Comparison of ENCODE assay signal across 22 cellular contexts in the genomic region with DNA sequence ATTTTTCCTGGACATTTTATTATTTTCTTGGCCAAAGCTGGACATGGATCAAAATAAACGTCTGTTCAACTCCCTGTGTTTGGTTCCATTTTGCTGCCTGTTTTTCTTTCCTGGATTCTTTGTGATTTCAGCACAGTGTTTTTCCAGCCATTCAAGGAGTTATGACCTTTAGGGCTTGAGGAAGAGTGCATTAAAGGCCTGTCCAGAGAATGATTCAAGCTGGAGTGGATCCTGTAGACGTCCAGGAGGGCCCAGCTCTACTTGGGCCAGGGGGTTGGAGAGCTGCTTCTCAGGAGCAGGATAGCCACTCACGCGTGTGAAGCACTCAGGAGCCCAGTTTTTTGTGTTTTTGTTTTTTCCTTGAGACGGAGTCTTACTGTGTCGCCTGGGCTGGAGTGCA. TPM values are rescaled to one million over a fixed set of nuclear protein-coding genes. Genes with fewer than 3 reads are reported as not detected.
A peak's percentile ranks its signal among the peaks of the same experiment; 100 is the strongest.
DNase-seq lines count a peak whose midpoint lies in the region; ATAC-seq and TF ChIP-seq lines count a peak whose summit lies in the region.
"Had no signal": no experiment of that assay in that cellular context is flagged by ENCODE, and none has a peak within 500 bp of the region (broad histone marks: within the 10 kb centered on the region; RNA-seq: fewer than 3 reads in every experiment).

No MANE protein-coding gene starts in this region.

- peak overlapping the region; percentile 52; the same call in 1 of the 2 replicates for H2AFZ ChIP-seq in GM23248
- H2AFZ ChIP-seq: PC-9 had no signal

- TF ChIP-seq CTCF in fibroblast of pulmonary artery (IDR thresholded peaks at IDR 0.05; ENCODE audit: low read length, missing control alignments) = no peak
- TF ChIP-seq CTCF in liver (IDR thresholded peaks at IDR 0.05; ENCODE audit: low read depth, low read length, missing input control) = no peak

- H3K79me2 ChIP-seq in GM23248 (ENCODE audit: insufficient read depth) = no peaks in the 10 kb centered on the region

- H3K4me2 ChIP-seq in GM23248 (ENCODE audit: unreplicated experiment) = no peak overlapping the region
- H3K4me2 ChIP-seq: PC-9 had no signal

- in situ Hi-C loops in GM23248 (cut with MboI) = no loop called here

- no peak overlapping the region for H3K4me3 Mint-ChIP-seq in T-helper 2 cell treated with Interferon-gamma antibody and Interleukin-4, amounts not matched to agents 5 μg/mL and 100 μg/mL, for 36 hours
- H3K4me3 Mint-ChIP-seq: CD14-positive monocyte, naive B cell had no signal

- no peaks in the 10 kb centered on the region for H3K36me3 ChIP-seq in GM23248 (ENCODE audit: low read depth)
- no peaks in the 10 kb centered on the region for H3K36me3 ChIP-seq in liver (ENCODE audit: control insufficient read depth in 4 of 4, insufficient read depth in 3 of 4, low read depth in 1 of 4, low read length in 3 of 4)
- H3K36me3 ChIP-seq: adrenal gland, tibial nerve had no signal

- H3K27ac ChIP-seq in GM23248 = no peak overlapping the region
- no peak overlapping the region for H3K27ac ChIP-seq in liver (ENCODE audit: low read depth in 1 of 2, low read length in 2 of 2)
- H3K27ac ChIP-seq: PC-9, SK-N-MC had no signal

- H3K4me1 ChIP-seq in GM23248 (ENCODE audit: insufficient read depth) (no peaks in the 10 kb centered on the region), liver (ENCODE audit: control insufficient read depth in 4 of 4, insufficient read depth in 4 of 4, low read length in 3 of 4) (no peaks in the 10 kb centered on the region)
- H3K4me1 ChIP-seq: adrenal gland had no signal

- peaks cover 32% of the 10 kb centered on the region for H3K4me1 Mint-ChIP-seq in T-helper 2 cell treated with Interferon-gamma antibody and Interleukin-4, amounts not matched to agents 5 μg/mL and 100 μg/mL, for 36 hours (ENCODE audit: low read depth)
- H3K4me1 Mint-ChIP-seq: naive B cell had no signal

- H3K4me3 ChIP-seq in GM23248 = no peak overlapping the region
- no peak overlapping the region for H3K4me3 ChIP-seq in fibroblast of pulmonary artery (replicated peaks; ENCODE audit: low read depth, low read length)
- no peak overlapping the region for H3K4me3 ChIP-seq in liver (ENCODE audit: low read depth in 1 of 3, low read length in 3 of 3)
- H3K4me3 ChIP-seq: adrenal gland, PC-9, SK-N-MC, tibial nerve had no signal

- DNase-seq in GM23248 (no peak), fibroblast of pulmonary artery (ENCODE audit: low read depth) (peak; percentile 34), pulmonary artery endothelial cell (ENCODE audit: low read depth, low spot score) (peak; percentile 75), NCI-H1048 (lab: John Stamatoyannopoulos, UW) (no peak), NCI-H526 (lab: John Stamatoyannopoulos, UW) (no peak)
- no peak for DNase-seq in T-helper 2 cell treated with Interferon-gamma antibody and Interleukin-4, amounts not matched to agents 5 μg/mL and 100 μg/mL, for 36 hours (ENCODE audit: low spot score)
- DNase-seq: activated CD4-positive, CD25-positive, alpha-beta regulatory T cell treated with anti-CD3 and anti-CD28 coated beads, Interleukin-2, amount 50 U/mL, for 72 hours; adrenal gland; caudate nucleus; DMS153; effector CD8-positive, alpha-beta T cell; Kasumi-1; naive B cell; NCI-H1417 treated with DMSO at 0.1 percent for 48 hours; NCI-H2171; NCI-H748 treated with DMSO at 0.1 percent for 48 hours; PC-9 had no signal

- no peak for TF ChIP-seq RAD21 in liver (IDR thresholded peaks at IDR 0.05)

- H3K27ac Mint-ChIP-seq in T-helper 2 cell treated with Interferon-gamma antibody and Interleukin-4, amounts not matched to agents 5 μg/mL and 100 μg/mL, for 36 hours = no peak overlapping the region
- H3K27ac Mint-ChIP-seq: naive B cell had no signal

- H3K9me3 Mint-ChIP-seq in T-helper 2 cell treated with Interferon-gamma antibody and Interleukin-4, amounts not matched to agents 5 μg/mL and 100 μg/mL, for 36 hours = peaks cover 7% of the 10 kb centered on the region

- peaks cover 11% of the 10 kb centered on the region for H3K36me3 Mint-ChIP-seq in T-helper 2 cell treated with Interferon-gamma antibody and Interleukin-4, amounts not matched to agents 5 μg/mL and 100 μg/mL, for 36 hours (ENCODE audit: low read depth)
- H3K36me3 Mint-ChIP-seq: naive B cell had no signal

- H3K9me2 ChIP-seq in GM23248 (ENCODE audit: insufficient read depth) = no peaks in the 10 kb centered on the region

- H3K9me3 ChIP-seq in GM23248 (ENCODE audit: low read depth) (no peaks in the 10 kb centered on the region), liver (ENCODE audit: control insufficient read depth in 4 of 4, low read length in 3 of 4) (no peaks in the 10 kb centered on the region)
- H3K9me3 ChIP-seq: adrenal gland, tibial nerve had no signal

- no peak overlapping the region for H3K9ac ChIP-seq in GM23248
- no peak overlapping the region for H3K9ac ChIP-seq in liver (ENCODE audit: low read depth in 1 of 2, low read length in 2 of 2)

- 57 to 61% methylated on average over 6 of the region's 6 CpGs for WGBS in GM23248 (ENCODE audit: low coverage in 1 of 2, low lambda C conversion rate in 2 of 2, missing lambda C conversion rate in 2 of 2), 2 experiments
- 77% methylated on average over 6 of the region's 6 CpGs for WGBS in liver

- no peaks in the 10 kb centered on the region for H3F3A ChIP-seq in GM23248 (ENCODE audit: insufficient read depth)

- H3K27me3 Mint-ChIP-seq in T-helper 2 cell treated with Interferon-gamma antibody and Interleukin-4, amounts not matched to agents 5 μg/mL and 100 μg/mL, for 36 hours (ENCODE audit: low read depth) = no peaks in the 10 kb centered on the region

- H3K27me3 ChIP-seq in GM23248 (replicated peaks; ENCODE audit: insufficient read depth) (no peaks in the 10 kb centered on the region), liver (ENCODE audit: control insufficient read depth in 4 of 4, insufficient read depth in 4 of 4, low read length in 3 of 4) (no peaks in the 10 kb centered on the region)
- H3K27me3 ChIP-seq: adrenal gland, tibial nerve had no signal

- no peak for ATAC-seq in HG03045 (IDR thresholded peaks at IDR 0.05; ENCODE audit: unreplicated experiment)

- no peaks in the 10 kb centered on the region for H4K20me1 ChIP-seq in GM23248 (ENCODE audit: insufficient read depth)

TF ChIP-seq in liver, 16 proteins besides CTCF, POLR2A, EP300 and RAD21:
- peak in 1 of 2 donors; percentile 25 for TF ChIP-seq RXRA (IDR thresholded peaks at IDR 0.05)
- no peak for TF ChIP-seq EGR1 (IDR thresholded peaks at IDR 0.05; ENCODE audit: low read depth in 2 of 2)
- peak; percentile 42 for TF ChIP-seq NR2F2 (IDR thresholded peaks at IDR 0.05)

RNA-seq across cellular contexts. Expression of a gene that starts 56.5 kb away (rescaled TPM):
- 148 and 156 TPM in 2 replicates for total RNA-seq in GM23248 (2014; rRNA removed; shearing (Covaris generic))
- polyA plus RNA-seq in GM23248 (2016; fragmentation: Nextera tagmentation; extraction: Ambion mirVana) = 76.4 and 82.1 TPM in 2 replicates
- 1 to 10 TPM; 1.3 to 6.5 TPM for total RNA-seq in liver
- 1 to 10 TPM; 6.9 to 8.1 TPM for polyA plus RNA-seq in liver
- 90.2 and 122 TPM in 2 replicates for total RNA-seq in pulmonary artery endothelial cell

RNA-seq across cellular contexts. Expression of a gene that starts 58.4 kb away (rescaled TPM):
- total RNA-seq in GM23248 (2014; rRNA removed; shearing (Covaris generic)) = 156 and 165 TPM in 2 replicates
- polyA plus RNA-seq in GM23248 (2016; fragmentation: Nextera tagmentation; extraction: Ambion mirVana) (162 and 171 TPM in 2 replicates), liver (10 to 100 TPM; 58.4 to 99.8 TPM)
- total RNA-seq in liver (10 to 100 TPM; 38.6 to 60.5 TPM), pulmonary artery endothelial cell (46.6 and 107 TPM in 2 replicates)

Comparison
In these comparisons a context has a peak if more than half of its experiments do, and no peak if none do; other contexts are left out.
1. DNase-seq: peak in fibroblast of pulmonary artery (single experiment) and pulmonary artery endothelial cell (single experiment); none in GM23248 (single experiment), T-helper 2 cell treated with Interferon-gamma antibody and Interleukin-4, amounts not matched to agents 5 μg/mL and 100 μg/mL, for 36 hours (single experiment), NCI-H1048 (single experiment) and NCI-H526 (0 of 2).
2. RNA of a gene that starts 56.5 kb away (total RNA-seq): 148 to 156 TPM in GM23248 and 90.2 to 122 TPM in pulmonary artery endothelial cell; 1.3 to 6.5 TPM in liver; every median in the first group is over 10 times any median in the second.